In genomic region chr1:24910210-24910609, GRCh38 we compare ENCODE assay signal across 14 cellular contexts. TPM values are rescaled to one million over a fixed set of nuclear protein-coding genes. Genes with fewer than 3 reads are reported as not detected.
DNase-seq lines count a peak whose midpoint lies in the region; ATAC-seq and TF ChIP-seq lines count a peak whose summit lies in the region.
"Had no signal": no experiment of that assay in that cellular context is flagged by ENCODE, and none has a peak within 500 bp of the region (broad histone marks: within the 10 kb centered on the region; RNA-seq: fewer than 3 reads in every experiment).

No MANE protein-coding gene starts in this region.

- no peaks in the 10 kb centered on the region for H3K27me3 Mint-ChIP-seq in activated T-cell treated with anti-CD3 and anti-CD28 coated beads, Interleukin-2, amount 50 U/mL, for 24 hours
- no peaks in the 10 kb centered on the region for H3K27me3 Mint-ChIP-seq in activated CD4-positive, alpha-beta memory T cell treated with anti-CD3 and anti-CD28 coated beads, Interleukin-2, amount 10 ng/mL, durations not matched to agents 7 days and 5 days
- no peaks in the 10 kb centered on the region for H3K27me3 Mint-ChIP-seq in stimulated activated naive CD8-positive, alpha-beta T cell treated with anti-CD3 and anti-CD28 coated beads, Interleukin-15, amount 100 ng/mL, for 72 hours
- H3K27me3 Mint-ChIP-seq: stimulated activated memory B cell treated with anti-CD40 and anti-IgM and Interleukin-4, amounts not matched to agents 10 μg/mL and 1 μg/mL and 100 μg/mL, for 72 hours had no signal

- H3K27ac ChIP-seq in esophagus squamous epithelium, result peak overlapping the region in 3 of 4 donors; percentile 23 to 61 (median 50)
- H3K27ac ChIP-seq: C4-2B, parathyroid adenoma had no signal

- H3K4me3 ChIP-seq in esophagus squamous epithelium, result no peak overlapping the region

- ATAC-seq in stimulated activated naive CD8-positive, alpha-beta T cell treated with anti-CD3 and anti-CD28 coated beads, Interleukin-15, amount 100 ng/mL, for 72 hours, result no peak
- ATAC-seq in esophagus mucosa, result no peak
- ATAC-seq in HG03095 (IDR thresholded peaks at IDR 0.05; ENCODE audit: unreplicated experiment), result no peak
- ATAC-seq: stimulated activated memory B cell treated with anti-CD40 and anti-IgM and Interleukin-4, amounts not matched to agents 10 μg/mL and 1 μg/mL and 100 μg/mL, for 72 hours had no signal

- peaks cover 0 to 13% (median 0%) of the 10 kb centered on the region in 3 donors for H3K4me1 ChIP-seq in esophagus squamous epithelium
- H3K4me1 ChIP-seq: parathyroid adenoma had no signal

- H3K9me3 ChIP-seq in esophagus squamous epithelium, result no peaks in the 10 kb centered on the region

- no peak for TF ChIP-seq CTCF in esophagus squamous epithelium (IDR thresholded peaks at IDR 0.05)

- peak overlapping the region; percentile 96 for H3K27ac Mint-ChIP-seq in activated T-cell treated with anti-CD3 and anti-CD28 coated beads, Interleukin-2, amount 50 U/mL, for 24 hours
- H3K27ac Mint-ChIP-seq in activated CD4-positive, alpha-beta memory T cell treated with anti-CD3 and anti-CD28 coated beads, Interleukin-2, amount 10 ng/mL, durations not matched to agents 7 days and 5 days, result peak overlapping the region; percentile 96
- peak overlapping the region; percentile 89 to 97 for H3K27ac Mint-ChIP-seq in stimulated activated naive CD8-positive, alpha-beta T cell treated with anti-CD3 and anti-CD28 coated beads, Interleukin-15, amount 100 ng/mL, for 72 hours

- no peak overlapping the region for H3K4me3 Mint-ChIP-seq in activated T-cell treated with anti-CD3 and anti-CD28 coated beads, Interleukin-2, amount 50 U/mL, for 24 hours
- H3K4me3 Mint-ChIP-seq in activated CD4-positive, alpha-beta memory T cell treated with anti-CD3 and anti-CD28 coated beads, Interleukin-2, amount 10 ng/mL, durations not matched to agents 7 days and 5 days, result no peak overlapping the region
- H3K4me3 Mint-ChIP-seq in stimulated activated naive CD8-positive, alpha-beta T cell treated with anti-CD3 and anti-CD28 coated beads, Interleukin-15, amount 100 ng/mL, for 72 hours, result peak overlapping the region; percentile 15 to 65
- H3K4me3 Mint-ChIP-seq: stimulated activated memory B cell treated with anti-CD40 and anti-IgM and Interleukin-4, amounts not matched to agents 10 μg/mL and 1 μg/mL and 100 μg/mL, for 72 hours had no signal

- intact Hi-C loops in esophagus squamous epithelium (cut with DNase I), result no loop called here

- peaks cover 0 to 3% (median 0%) of the 10 kb centered on the region in 3 donors for H3K36me3 ChIP-seq in esophagus squamous epithelium
- H3K36me3 ChIP-seq: brain microvascular endothelial cell had no signal

- POLR2A ChIA-PET in activated CD4-positive, alpha-beta memory T cell treated with anti-CD3 and anti-CD28 coated beads, Interleukin-2, amount 10 ng/mL, durations not matched to agents 7 days and 5 days (lab: Charles Lee), result interaction anchor here (1.1 to 5.7 kb wide), 7 partner anchors 9 to 189 kb away, joined by 3 to 128 read pairs (median 4); partner anchors contain the start of gene RUNX3

- peaks cover 0 to 22% (median 0%) of the 10 kb centered on the region in 4 donors for H3K27me3 ChIP-seq in esophagus squamous epithelium
- H3K27me3 ChIP-seq: brain microvascular endothelial cell had no signal

- H3K9me3 Mint-ChIP-seq in activated T-cell treated with anti-CD3 and anti-CD28 coated beads, Interleukin-2, amount 50 U/mL, for 24 hours, result no peaks in the 10 kb centered on the region
- H3K9me3 Mint-ChIP-seq in activated CD4-positive, alpha-beta memory T cell treated with anti-CD3 and anti-CD28 coated beads, Interleukin-2, amount 10 ng/mL, durations not matched to agents 7 days and 5 days, result no peaks in the 10 kb centered on the region
- no peaks in the 10 kb centered on the region for H3K9me3 Mint-ChIP-seq in stimulated activated naive CD8-positive, alpha-beta T cell treated with anti-CD3 and anti-CD28 coated beads, Interleukin-15, amount 100 ng/mL, for 72 hours
- H3K9me3 Mint-ChIP-seq: stimulated activated memory B cell treated with anti-CD40 and anti-IgM and Interleukin-4, amounts not matched to agents 10 μg/mL and 1 μg/mL and 100 μg/mL, for 72 hours had no signal

- peaks cover 100% of the 10 kb centered on the region for H3K36me3 Mint-ChIP-seq in activated T-cell treated with anti-CD3 and anti-CD28 coated beads, Interleukin-2, amount 50 U/mL, for 24 hours (ENCODE audit: low read depth)
- H3K36me3 Mint-ChIP-seq in activated CD4-positive, alpha-beta memory T cell treated with anti-CD3 and anti-CD28 coated beads, Interleukin-2, amount 10 ng/mL, durations not matched to agents 7 days and 5 days (ENCODE audit: low read depth), result peaks cover 85% of the 10 kb centered on the region

- H3K4me1 Mint-ChIP-seq in activated T-cell treated with anti-CD3 and anti-CD28 coated beads, Interleukin-2, amount 50 U/mL, for 24 hours (ENCODE audit: low read depth), result peaks cover 69% of the 10 kb centered on the region
- peaks cover 69% of the 10 kb centered on the region for H3K4me1 Mint-ChIP-seq in activated CD4-positive, alpha-beta memory T cell treated with anti-CD3 and anti-CD28 coated beads, Interleukin-2, amount 10 ng/mL, durations not matched to agents 7 days and 5 days
- H3K4me1 Mint-ChIP-seq in stimulated activated naive CD8-positive, alpha-beta T cell treated with anti-CD3 and anti-CD28 coated beads, Interleukin-15, amount 100 ng/mL, for 72 hours, result peaks cover 96% of the 10 kb centered on the region

- no peak for DNase-seq in activated T-cell treated with anti-CD3 and anti-CD28 coated beads, Interleukin-2, amount 50 U/mL, for 24 hours
- DNase-seq in activated T-cell treated with anti-CD3 and anti-CD28 coated beads, Interleukin-2, amount 50 U/mL, for 48 hours, result no peak
- DNase-seq in activated CD4-positive, alpha-beta memory T cell treated with anti-CD3 and anti-CD28 coated beads, Interleukin-2, amount 10 ng/mL, durations not matched to agents 7 days and 5 days, result no peak
- DNase-seq in esophagus squamous epithelium (lab: John Stamatoyannopoulos, UW) (no peak), dermis blood vessel endothelial cell (no peak)
- DNase-seq in stimulated activated naive CD8-positive, alpha-beta T cell treated with anti-CD3 and anti-CD28 coated beads, Interleukin-15, amount 100 ng/mL, for 72 hours, result no peak
- DNase-seq: NCI-H1417 treated with DMSO at 0.1 percent for 48 hours had no signal

- CTCF ChIA-PET in activated CD4-positive, alpha-beta memory T cell treated with anti-CD3 and anti-CD28 coated beads, Interleukin-2, amount 10 ng/mL, durations not matched to agents 7 days and 5 days (lab: Charles Lee), result interaction anchor here (1.3 to 1.6 kb wide), 2 partner anchors 127 to 222 kb away, joined by 4 to 5 read pairs; no protein-coding TSS in a partner anchor

- no peak for TF ChIP-seq POLR2A in esophagus squamous epithelium (IDR thresholded peaks at IDR 0.05)

- 90 to 96% methylated on average over 7 of the region's 9 CpGs for WGBS in esophagus squamous epithelium, 2 donors

RNA-seq across cellular contexts. Expression of gene RUNX3, which starts 19.9 kb away (rescaled TPM):
- total RNA-seq in activated CD4-positive, alpha-beta memory T cell treated with anti-CD3 and anti-CD28 coated beads, Interleukin-2, amount 10 ng/mL, durations not matched to agents 7 days and 5 days, result 100 to 1,000 TPM; 177 to 183 TPM
- total RNA-seq in esophagus squamous epithelium (1 to 10 TPM; 1.9 to 5.7 (median 3.1) TPM), esophagus mucosa (1.6 TPM), dermis blood vessel endothelial cell (not detected in 2 replicates)
- total RNA-seq: dermis microvascular lymphatic vessel endothelial cell had no signal

Comparison
In these comparisons a context has a peak if more than half of its experiments do, and no peak if none do; other contexts are left out.
1. H3K4me3 Mint-ChIP-seq: peak in stimulated activated naive CD8-positive, alpha-beta T cell treated with anti-CD3 and anti-CD28 coated beads, Interleukin-15, amount 100 ng/mL, for 72 hours (2 of 2); none in activated T-cell treated with anti-CD3 and anti-CD28 coated beads, Interleukin-2, amount 50 U/mL, for 24 hours (single experiment) and activated CD4-positive, alpha-beta memory T cell treated with anti-CD3 and anti-CD28 coated beads, Interleukin-2, amount 10 ng/mL, durations not matched to agents 7 days and 5 days (single experiment).
2. RNA of gene RUNX3, which starts 19.9 kb away (total RNA-seq): 177 to 183 TPM in activated CD4-positive, alpha-beta memory T cell treated with anti-CD3 and anti-CD28 coated beads, Interleukin-2, amount 10 ng/mL, durations not matched to agents 7 days and 5 days; 1.9 to 5.7 TPM in esophagus squamous epithelium, 1.6 TPM in esophagus mucosa (single experiment) and not detected in dermis blood vessel endothelial cell; every median in the first group is over 10 times any median in the second.
3. Peak in every context shown above with its lines, with median percentiles within 50 percentile points of each other: H3K27ac Mint-ChIP-seq.